8 cellular contexts compared by ENCODE assay signal in the genomic region with DNA sequence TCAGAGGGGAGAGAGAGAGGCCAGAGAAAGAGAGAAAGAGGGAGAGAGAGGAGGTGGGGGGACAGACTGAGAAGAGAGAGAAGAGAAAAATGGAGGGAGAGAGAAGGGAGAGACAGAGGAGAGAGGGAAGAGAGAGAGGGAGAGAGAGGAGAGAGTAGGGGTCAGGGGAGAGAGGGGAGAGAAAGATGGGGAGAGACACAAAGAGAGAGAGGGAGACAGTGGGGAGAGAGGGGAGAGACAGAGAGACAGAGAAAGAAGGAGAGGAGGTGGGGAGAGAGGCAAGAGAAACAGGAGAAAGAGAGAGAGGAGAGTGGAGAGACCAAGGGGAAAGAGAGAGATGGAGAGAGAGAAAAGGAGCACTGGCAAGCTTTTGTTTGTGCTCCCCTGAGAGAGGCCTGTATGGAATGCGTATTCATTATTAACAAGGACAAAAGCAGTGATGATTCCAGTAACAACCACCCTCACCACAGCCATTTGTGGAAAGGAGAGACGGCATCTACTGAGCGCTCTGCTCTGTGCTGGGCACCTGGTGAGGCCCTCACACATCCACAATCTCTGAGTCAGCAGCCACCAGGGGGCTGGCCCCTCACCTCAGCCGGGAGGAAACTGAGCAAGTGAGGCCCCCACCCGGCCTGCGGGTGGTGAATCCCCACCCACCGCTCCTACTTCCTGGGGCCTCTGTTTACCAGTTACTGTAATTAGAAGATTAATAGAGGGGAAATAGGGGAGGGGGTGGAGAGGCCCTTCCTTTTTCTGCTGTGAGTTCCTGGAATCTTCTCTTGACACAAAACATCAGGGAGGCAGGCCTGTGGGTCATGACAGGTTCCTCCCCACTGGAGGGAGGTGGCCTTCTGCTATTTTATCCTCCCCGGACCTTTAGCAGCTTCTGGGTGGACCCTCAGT.
DNase-seq lines count a peak whose midpoint lies in the region; ATAC-seq lines count a peak whose summit lies in the region.

No MANE protein-coding gene starts in this region.

- DNase-seq in KG1 (lab: John Stamatoyannopoulos, UW) (peak; percentile 86), germinal center (ENCODE audit: low spot score) (peak; percentile 57), dedifferentiated amniotic fluid mesenchymal stem cell (ENCODE audit: extremely low spot score) (no peak), SHP77 treated with DMSO at 0.1 percent for 48 hours (lab: John Stamatoyannopoulos, UW) (no peak)
- DNase-seq in activated CD4-positive, alpha-beta T cell treated with anti-CD3 and anti-CD28 coated beads, Interleukin-2, amount 50 U/mL, for 48 hours, result peak; percentile 83 to 88
- DNase-seq in stimulated activated CD8-positive, alpha-beta memory T cell treated with anti-CD3 and anti-CD28 coated beads, Interleukin-12 subunit alpha, Interleukin-12 subunit beta, amount 100 ng/mL, for 1 hour (ENCODE audit: low read depth), result peak; percentile 66

- ATAC-seq in GM21360 (IDR thresholded peaks at IDR 0.05; ENCODE audit: unreplicated experiment) (no peak), GM18498 (IDR thresholded peaks at IDR 0.05; ENCODE audit: unreplicated experiment) (no peak)

Comparison
In these comparisons a context has a peak if more than half of its experiments do, and no peak if none do; other contexts are left out.
1. DNase-seq: peak in KG1 (single experiment), activated CD4-positive, alpha-beta T cell treated with anti-CD3 and anti-CD28 coated beads, Interleukin-2, amount 50 U/mL, for 48 hours (2 of 2), germinal center (single experiment) and stimulated activated CD8-positive, alpha-beta memory T cell treated with anti-CD3 and anti-CD28 coated beads, Interleukin-12 subunit alpha, Interleukin-12 subunit beta, amount 100 ng/mL, for 1 hour (single experiment); none in dedifferentiated amniotic fluid mesenchymal stem cell (single experiment) and SHP77 treated with DMSO at 0.1 percent for 48 hours (single experiment).